Comparison of ENCODE assay signal across 1 cellular context in genomic region chr21:33019516-33019884, GRCh38.
TF ChIP-seq lines count a peak whose summit lies in the region.

No MANE protein-coding gene starts in this region.

TF ChIP-seq in HepG2, 621 proteins besides CTCF, POLR2A, EP300 and RAD21 (continued from another document):
- TF ChIP-seq, protein P1, sequence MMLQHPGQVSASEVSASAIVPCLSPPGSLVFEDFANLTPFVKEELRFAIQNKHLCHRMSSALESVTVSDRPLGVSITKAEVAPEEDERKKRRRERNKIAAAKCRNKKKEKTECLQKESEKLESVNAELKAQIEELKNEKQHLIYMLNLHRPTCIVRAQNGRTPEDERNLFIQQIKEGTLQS (CRISPR knock-in tag; IDR thresholded peaks at IDR 0.05): no peak
- TF ChIP-seq ZFAT (CRISPR knock-in tag; conservative IDR thresholded peaks at IDR 0.05) (no peak), MEIS2 (CRISPR knock-in tag; IDR thresholded peaks at IDR 0.05) (no peak), MNT (IDR thresholded peaks at IDR 0.05) (no peak), RXRA (CRISPR knock-in tag; IDR thresholded peaks at IDR 0.05) (no peak), ZBTB1 (CRISPR knock-in tag; IDR thresholded peaks at IDR 0.05; ENCODE audit: borderline replicate concordance) (no peak), MIXL1 (CRISPR knock-in tag; IDR thresholded peaks at IDR 0.05) (no peak)
TF ChIP-seq in HepG2: peak in this region for 0.
